ENCODE assay signal across 17 cellular contexts in the genomic region with DNA sequence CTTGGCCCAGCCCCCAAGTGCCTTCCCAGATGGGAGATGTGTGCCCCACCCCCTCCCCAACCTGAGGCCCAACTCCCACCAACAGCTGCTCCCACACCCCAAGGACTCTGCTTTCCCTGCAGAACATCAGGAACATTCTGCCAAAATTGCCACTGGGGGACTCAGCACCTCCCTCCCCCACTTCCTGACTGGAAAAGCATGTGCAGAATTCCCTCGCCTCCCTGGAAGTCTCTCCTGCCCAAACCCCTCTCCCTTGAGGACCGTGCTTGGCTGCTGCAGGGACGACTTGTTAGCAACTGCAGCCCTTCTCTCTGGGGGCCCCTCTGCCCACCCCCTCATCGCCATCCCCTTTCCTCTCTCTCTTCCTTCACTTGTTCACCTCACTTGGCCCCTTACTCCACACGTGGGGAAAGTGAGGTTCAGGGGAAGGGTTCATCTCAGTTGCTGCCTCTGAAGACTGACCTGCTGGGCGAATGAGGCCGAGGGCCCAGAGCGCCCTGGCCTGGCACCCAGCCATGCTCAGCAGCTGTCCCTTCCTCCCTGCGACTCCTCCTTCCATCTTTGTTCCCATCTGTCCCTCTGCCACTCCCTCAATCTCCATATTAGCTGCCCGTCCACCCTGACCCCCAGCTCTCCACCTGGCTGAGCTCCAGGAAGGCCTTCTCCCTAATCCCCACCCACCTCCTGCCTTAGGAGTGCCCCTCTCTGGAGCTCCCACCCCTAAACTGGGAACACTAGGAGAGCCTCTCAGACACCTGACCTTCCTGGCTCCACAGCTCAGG.
DNase-seq lines count a peak whose midpoint lies in the region; ATAC-seq, FAIRE-seq and TF ChIP-seq lines count a peak whose summit lies in the region.
"Had no signal": no experiment of that assay in that cellular context is flagged by ENCODE, and none has a peak within 500 bp of the region (broad histone marks: within the 10 kb centered on the region; RNA-seq: fewer than 3 reads in every experiment).

No MANE protein-coding gene starts in this region.

- H3K79me2 ChIP-seq in GM23338 (replicated peaks; ENCODE audit: insufficient read depth): no peaks in the 10 kb centered on the region
- H3K79me2 ChIP-seq in astrocyte (ENCODE audit: insufficient read depth, low read length): no peaks in the 10 kb centered on the region
- H3K79me2 ChIP-seq in neural progenitor cell (ENCODE audit: low read depth): no peaks in the 10 kb centered on the region

- no peak; the same call in 2 of the 3 replicates for ATAC-seq in GM23338
- ATAC-seq in effector memory CD8-positive, alpha-beta T cell (replicated peaks): no peak
- ATAC-seq: activated naive CD8-positive, alpha-beta T cell treated with anti-CD3 and anti-CD28 coated beads, Interleukin-2, amount 50 U/mL, for 24 hours had no signal

- no peaks in the 10 kb centered on the region for H3K9me3 ChIP-seq in astrocyte (ENCODE audit: insufficient read depth, low read depth, low read length)
- no peaks in the 10 kb centered on the region for H3K9me3 ChIP-seq in neural progenitor cell (ENCODE audit: low read depth)
- no peaks in the 10 kb centered on the region for H3K9me3 ChIP-seq in A673 (ENCODE audit: low read depth, low read length, poor library complexity, severe bottlenecking)
- H3K9me3 ChIP-seq: thoracic aorta had no signal

- peaks cover 13% of the 10 kb centered on the region; the same call in 1 of the 2 replicates for H3K4me1 ChIP-seq in GM23338 (ENCODE audit: insufficient read depth)
- H3K4me1 ChIP-seq in astrocyte (ENCODE audit: insufficient read depth, low read length): no peaks in the 10 kb centered on the region
- no peaks in the 10 kb centered on the region for H3K4me1 ChIP-seq in neural progenitor cell
- no peaks in the 10 kb centered on the region for H3K4me1 ChIP-seq in A673 (ENCODE audit: insufficient read depth, low read length, poor library complexity, severe bottlenecking)

- FAIRE-seq in astrocyte (lab: Jason Lieb, UNC): no peak
- FAIRE-seq: GM12892, RCC 7860 had no signal

- H3K27me3 Mint-ChIP-seq in GM23338 (ENCODE audit: insufficient read depth, low read depth, poor library complexity) (peaks cover 11% of the 10 kb centered on the region), astrocyte (ENCODE audit: low read depth, unreplicated experiment) (peaks cover 80% of the 10 kb centered on the region), neural progenitor cell (ENCODE audit: insufficient read depth, low read depth) (peaks cover 11% of the 10 kb centered on the region)
- peaks cover 14 to 81% of the 10 kb centered on the region in 2 donors for H3K27me3 Mint-ChIP-seq in effector memory CD8-positive, alpha-beta T cell

- H3K36me3 ChIP-seq in GM23338 (ENCODE audit: insufficient read depth) (no peaks in the 10 kb centered on the region), astrocyte (ENCODE audit: insufficient read depth, low read length) (no peaks in the 10 kb centered on the region), neural progenitor cell (no peaks in the 10 kb centered on the region), A673 (ENCODE audit: insufficient read depth, low read length, poor library complexity, severe bottlenecking) (no peaks in the 10 kb centered on the region)
- H3K36me3 ChIP-seq: thoracic aorta had no signal

- POLR2A ChIA-PET in A673 (lab: Charles Lee; ENCODE audit: low non-redundant PET): no interaction called here

- no peak overlapping the region for H3K4me3 ChIP-seq in GM23338
- no peak overlapping the region for H3K4me3 ChIP-seq in astrocyte (ENCODE audit: insufficient read depth, low read depth, low read length)
- H3K4me3 ChIP-seq in neural progenitor cell: no peak overlapping the region
- no peak overlapping the region for H3K4me3 ChIP-seq in A673 (ENCODE audit: low read depth, low read length, poor library complexity, severe bottlenecking)
- H3K4me3 ChIP-seq: thoracic aorta had no signal

- H3K4me2 ChIP-seq in GM23338 (no peak overlapping the region), astrocyte (ENCODE audit: low read length) (no peak overlapping the region), neural progenitor cell (no peak overlapping the region)

- H2AFZ ChIP-seq in GM23338: 0 out of 2 replicates have a peak overlapping the region, but pooled peaks have one; percentile 43
- no peak overlapping the region for H2AFZ ChIP-seq in astrocyte (ENCODE audit: low read depth, low read length)
- H2AFZ ChIP-seq in neural progenitor cell (replicated peaks): no peak overlapping the region

- H3K4me1 Mint-ChIP-seq in GM23338: peaks cover 23% of the 10 kb centered on the region
- no peaks in the 10 kb centered on the region for H3K4me1 Mint-ChIP-seq in astrocyte (ENCODE audit: low read depth, unreplicated experiment)
- peaks cover 39% of the 10 kb centered on the region for H3K4me1 Mint-ChIP-seq in neural progenitor cell
- H3K4me1 Mint-ChIP-seq in effector memory CD8-positive, alpha-beta T cell (ENCODE audit: low read depth in 2 of 2): no peaks in the 10 kb centered on the region
- H3K4me1 Mint-ChIP-seq: activated naive CD8-positive, alpha-beta T cell treated with anti-CD3 and anti-CD28 coated beads, Interleukin-2, amount 50 U/mL, for 24 hours; central memory CD8-positive, alpha-beta T cell had no signal

- intact Hi-C loops in A673 (cut with micrococcal nuclease; ENCODE audit: unreplicated experiment): no loop called here

- no peak overlapping the region for H3K9ac ChIP-seq in astrocyte (ENCODE audit: low read length)
- H3K9ac ChIP-seq in neural progenitor cell: no peak overlapping the region

- H3K9me2 ChIP-seq in GM23338 (ENCODE audit: insufficient read depth): no peaks in the 10 kb centered on the region

- H3K4me3 Mint-ChIP-seq in GM23338 (no peak overlapping the region), astrocyte (ENCODE audit: unreplicated experiment) (no peak overlapping the region), neural progenitor cell (no peak overlapping the region)
- H3K4me3 Mint-ChIP-seq in effector memory CD8-positive, alpha-beta T cell: no peak overlapping the region
- H3K4me3 Mint-ChIP-seq: activated naive CD8-positive, alpha-beta T cell treated with anti-CD3 and anti-CD28 coated beads, Interleukin-2, amount 50 U/mL, for 24 hours; central memory CD8-positive, alpha-beta T cell had no signal

- no peak overlapping the region for H3K27ac Mint-ChIP-seq in GM23338
- H3K27ac Mint-ChIP-seq in astrocyte (ENCODE audit: unreplicated experiment): peak overlapping the region; percentile 26
- H3K27ac Mint-ChIP-seq in neural progenitor cell: peak overlapping the region; percentile 14
- no peak overlapping the region for H3K27ac Mint-ChIP-seq in effector memory CD8-positive, alpha-beta T cell
- H3K27ac Mint-ChIP-seq: activated naive CD8-positive, alpha-beta T cell treated with anti-CD3 and anti-CD28 coated beads, Interleukin-2, amount 50 U/mL, for 24 hours; progenitor cell of endocrine pancreas had no signal

- H3F3A ChIP-seq in GM23338 (replicated peaks; ENCODE audit: low read depth): no peaks in the 10 kb centered on the region
- H3F3A ChIP-seq in neural progenitor cell (ENCODE audit: low read depth): no peaks in the 10 kb centered on the region

- peaks cover 10% of the 10 kb centered on the region; the same call in 2 of the 3 replicates for H3K9me3 Mint-ChIP-seq in GM23338
- peaks cover 14% of the 10 kb centered on the region for H3K9me3 Mint-ChIP-seq in astrocyte (ENCODE audit: unreplicated experiment)
- peaks cover 5% of the 10 kb centered on the region for H3K9me3 Mint-ChIP-seq in neural progenitor cell
- no peaks in the 10 kb centered on the region for H3K9me3 Mint-ChIP-seq in effector memory CD8-positive, alpha-beta T cell
- H3K9me3 Mint-ChIP-seq: activated naive CD8-positive, alpha-beta T cell treated with anti-CD3 and anti-CD28 coated beads, Interleukin-2, amount 50 U/mL, for 24 hours; central memory CD8-positive, alpha-beta T cell had no signal

- CTCF ChIA-PET in A673 (lab: Charles Lee): no interaction called here

- TF ChIP-seq CTCF in GM23338 (conservative IDR thresholded peaks at IDR 0.05; ENCODE audit: low read depth in 2 of 2): no peak
- no peak for TF ChIP-seq CTCF in astrocyte (IDR thresholded peaks at IDR 0.05; ENCODE audit: insufficient read depth, low read depth, low read length)
- TF ChIP-seq CTCF in neural progenitor cell (IDR thresholded peaks at IDR 0.05): no peak
- no peak for TF ChIP-seq CTCF in A673 (conservative IDR thresholded peaks at IDR 0.05; ENCODE audit: low read depth, low read length)

- no TSS peak for BruUV-seq in A673 (replicated peaks; lab: Mats Ljungman, UMichigan)

- no peaks in the 10 kb centered on the region for H3K36me3 Mint-ChIP-seq in GM23338 (ENCODE audit: low read depth)
- no peaks in the 10 kb centered on the region for H3K36me3 Mint-ChIP-seq in astrocyte (ENCODE audit: low read depth, unreplicated experiment)
- H3K36me3 Mint-ChIP-seq in neural progenitor cell: no peaks in the 10 kb centered on the region
- H3K36me3 Mint-ChIP-seq in effector memory CD8-positive, alpha-beta T cell (ENCODE audit: insufficient read depth): no peaks in the 10 kb centered on the region

- no peak for DNase-seq in GM23338 (ENCODE audit: low spot score)
- DNase-seq in NCI-H2171 (lab: John Stamatoyannopoulos, UW): peak; percentile 90
- no peak for DNase-seq in astrocyte (ENCODE audit: low read depth)
- DNase-seq in neural progenitor cell (ENCODE audit: low spot score): no peak
- no peak for DNase-seq in NCI-H1930 (lab: John Stamatoyannopoulos, UW)
- no peak for DNase-seq in A673 (ENCODE audit: low spot score)
- no peak for DNase-seq in effector memory CD8-positive, alpha-beta T cell
- DNase-seq: activated CD4-positive, alpha-beta T cell treated with anti-CD3 and anti-CD28 coated beads for 48 hours; activated naive CD8-positive, alpha-beta T cell treated with anti-CD3 and anti-CD28 coated beads, Interleukin-2, amount 50 U/mL, for 24 hours; activated T-cell treated with anti-CD3 and anti-CD28 coated beads, Interleukin-2, amount 50 U/mL, for 48 hours; kidney glomerular epithelial cell; NCI-H226 had no signal

- H3K27me3 ChIP-seq in GM23338 (ENCODE audit: insufficient read depth): no peaks in the 10 kb centered on the region
- no peaks in the 10 kb centered on the region for H3K27me3 ChIP-seq in astrocyte (ENCODE audit: insufficient read depth, low read length)
- no peaks in the 10 kb centered on the region for H3K27me3 ChIP-seq in neural progenitor cell
- H3K27me3 ChIP-seq in A673 (replicated peaks; ENCODE audit: insufficient read depth, low read depth, low read length, poor library complexity): no peaks in the 10 kb centered on the region

- no peak overlapping the region for H3K27ac ChIP-seq in GM23338 (ENCODE audit: low read depth)
- H3K27ac ChIP-seq in astrocyte (ENCODE audit: low read depth, low read length): no peak overlapping the region
- no peak overlapping the region for H3K27ac ChIP-seq in neural progenitor cell
- H3K27ac ChIP-seq in A673 (ENCODE audit: low read depth, low read length, poor library complexity, severe bottlenecking): no peak overlapping the region
- H3K27ac ChIP-seq: thoracic aorta had no signal

- H4K20me1 ChIP-seq in GM23338 (replicated peaks; ENCODE audit: insufficient read depth) (no peaks in the 10 kb centered on the region), astrocyte (ENCODE audit: insufficient read depth, low read length) (no peaks in the 10 kb centered on the region), neural progenitor cell (ENCODE audit: low read depth) (no peaks in the 10 kb centered on the region)

Comparison
In these comparisons a context has a peak if more than half of its experiments do, and no peak if none do; other contexts are left out.
1. H3K27ac Mint-ChIP-seq: peak in astrocyte (single experiment) and neural progenitor cell (single experiment); none in GM23338 (single experiment) and effector memory CD8-positive, alpha-beta T cell (0 of 2).